ENCODE assay signal across 18 cellular contexts in genomic region chr5:156587012-156587411, GRCh38.
DNase-seq lines count a peak whose midpoint lies in the region; ATAC-seq, FAIRE-seq and TF ChIP-seq lines count a peak whose summit lies in the region.
"Had no signal": no experiment of that assay in that cellular context is flagged by ENCODE, and none has a peak within 500 bp of the region (broad histone marks: within the 10 kb centered on the region; RNA-seq: fewer than 3 reads in every experiment).

No MANE protein-coding gene starts in this region.

- H3K36me3 ChIP-seq in liver (ENCODE audit: control insufficient read depth in 4 of 4, insufficient read depth in 3 of 4, low read depth in 1 of 4, low read length in 3 of 4) (no peaks in the 10 kb centered on the region), HepG2 (replicated peaks in 1 of 2; ENCODE audit: control insufficient read depth in 1 of 2, insufficient read depth in 2 of 2, low read length in 2 of 2) (no peaks in the 10 kb centered on the region), esophagus squamous epithelium (no peaks in the 10 kb centered on the region), psoas muscle (ENCODE audit: insufficient read depth in 1 of 2, low read depth in 1 of 2) (peaks cover 0 to 22% of the 10 kb centered on the region in 2 donors)
- H3K36me3 ChIP-seq: BLaER1 treated with 17β-estradiol and CSF1 and Interleukin-3, amounts not matched to agents 10 nM and 100 nM had no signal

- no peak overlapping the region for H3K4me3 Mint-ChIP-seq in type B pancreatic cell
- H3K4me3 Mint-ChIP-seq: CD8-positive, alpha-beta T cell had no signal

- no peak overlapping the region for H3K27ac Mint-ChIP-seq in type B pancreatic cell
- H3K27ac Mint-ChIP-seq: CD8-positive, alpha-beta T cell had no signal

- no peak for TF ChIP-seq CTCF in liver (IDR thresholded peaks at IDR 0.05; ENCODE audit: low read depth, low read length, missing input control)
- no peak for TF ChIP-seq CTCF in HepG2 (CRISPR knock-in tag; IDR thresholded peaks at IDR 0.05)
- TF ChIP-seq CTCF in esophagus squamous epithelium (IDR thresholded peaks at IDR 0.05): no peak
- no peak for TF ChIP-seq CTCF in psoas muscle (IDR thresholded peaks at IDR 0.05)
- no peak for TF ChIP-seq CTCF in type B pancreatic cell (conservative IDR thresholded peaks at IDR 0.05)

- H2AFZ ChIP-seq in HepG2 (ENCODE audit: low read length): no peak overlapping the region

- ATAC-seq in HepG2: no peak
- no peak for ATAC-seq in psoas muscle
- ATAC-seq in stimulated activated naive CD8-positive, alpha-beta T cell treated with anti-CD3 and anti-CD28 coated beads, Interleukin-15, Interleukin-2, amounts not matched to agents 100 U/mL and 50 U/mL, for 24 hours: no peak
- no peak for ATAC-seq in HG02623 (IDR thresholded peaks at IDR 0.05; ENCODE audit: unreplicated experiment)
- ATAC-seq: CD8-positive, alpha-beta T cell; GM12878 had no signal

- no peak overlapping the region for H3K4me2 ChIP-seq in HepG2 (ENCODE audit: low read depth, low read length)
- H3K4me2 ChIP-seq: BLaER1 treated with 17β-estradiol and CSF1 and Interleukin-3, amounts not matched to agents 10 nM and 100 nM had no signal

- TF ChIP-seq RAD21 in liver (IDR thresholded peaks at IDR 0.05) (peak; percentile 25 to 65), HepG2 (CRISPR knock-in tag; IDR thresholded peaks at IDR 0.05) (no peak)

- intact Hi-C loops in HepG2 (cut with micrococcal nuclease; ENCODE audit: unreplicated experiment): no loop called here
- intact Hi-C loops in esophagus squamous epithelium (cut with DNase I): no loop called here
- intact Hi-C loops in psoas muscle (cut with DNase I): no loop called here

- H3K9me3 Mint-ChIP-seq in type B pancreatic cell: no peaks in the 10 kb centered on the region
- H3K9me3 Mint-ChIP-seq: CD8-positive, alpha-beta T cell had no signal

- DNase-seq in HepG2 (ENCODE audit: low spot score) (no peak), esophagus squamous epithelium (lab: John Stamatoyannopoulos, UW) (no peak), psoas muscle (no peak), type B pancreatic cell (ENCODE audit: extremely low spot score, unreplicated experiment) (no peak), NCI-H774 (lab: John Stamatoyannopoulos, UW) (no peak)
- no peak for DNase-seq in stimulated activated naive CD8-positive, alpha-beta T cell treated with anti-CD3 and anti-CD28 coated beads, Interleukin-15, Interleukin-2, amounts not matched to agents 100 U/mL and 50 U/mL, for 24 hours
- DNase-seq: Calu3; CD8-positive, alpha-beta T cell; KBM-7; NCI-H1417; NCI-H187 treated with DMSO at 0.1 percent for 48 hours; NCI-H2227 treated with DMSO at 0.1 percent for 48 hours; NCI-H510A treated with DMSO at 0.1 percent for 48 hours had no signal

- H3K27me3 Mint-ChIP-seq in type B pancreatic cell: peaks cover 4% of the 10 kb centered on the region

- H3K4me1 ChIP-seq in liver (ENCODE audit: control insufficient read depth in 4 of 4, insufficient read depth in 4 of 4, low read length in 3 of 4) (peaks cover 3 to 31% (median 25%) of the 10 kb centered on the region in 4 donors), HepG2 (ENCODE audit: insufficient read depth, low read length) (no peaks in the 10 kb centered on the region), esophagus squamous epithelium (no peaks in the 10 kb centered on the region), psoas muscle (peaks cover 15% of the 10 kb centered on the region)
- H3K4me1 ChIP-seq: BLaER1 treated with 17β-estradiol and CSF1 and Interleukin-3, amounts not matched to agents 10 nM and 100 nM had no signal

- no peaks in the 10 kb centered on the region for H3K79me2 ChIP-seq in HepG2 (ENCODE audit: insufficient read depth, low read length)

- 14% methylated on average over 2 of the region's 2 CpGs for WGBS in liver
- WGBS in HepG2 (ENCODE audit: low lambda C conversion rate): 5% methylated on average over 2 of the region's 2 CpGs
- WGBS in esophagus squamous epithelium, 2 donors: 6 to 38% methylated on average over 2 of the region's 2 CpGs
- WGBS in psoas muscle, 3 donors: 3 to 32% (median 11%) methylated on average over 2 of the region's 2 CpGs

- no peaks in the 10 kb centered on the region for H3K9me3 ChIP-seq in liver (ENCODE audit: control insufficient read depth in 4 of 4, low read length in 3 of 4)
- no peaks in the 10 kb centered on the region for H3K9me3 ChIP-seq in HepG2 (ENCODE audit: low read length)
- H3K9me3 ChIP-seq in esophagus squamous epithelium: no peaks in the 10 kb centered on the region
- no peaks in the 10 kb centered on the region for H3K9me3 ChIP-seq in psoas muscle

- POLR2A ChIA-PET in HepG2 (lab: Yijun Ruan, JAX): no interaction called here

- no peaks in the 10 kb centered on the region for H4K20me1 ChIP-seq in HepG2 (ENCODE audit: insufficient read depth, low read length)
- H4K20me1 ChIP-seq: BLaER1 treated with 17β-estradiol and CSF1 and Interleukin-3, amounts not matched to agents 10 nM and 100 nM had no signal

- TF ChIP-seq POLR2A in HepG2 (IDR thresholded peaks at IDR 0.05; ENCODE audit: insufficient read depth in 1 of 2, low read depth in 2 of 2, low read length in 2 of 2): no peak
- TF ChIP-seq POLR2A in esophagus squamous epithelium (IDR thresholded peaks at IDR 0.05): no peak

- in situ Hi-C loops in HepG2 (cut with HindIII; ENCODE audit: extremely low pct_ligation_motif_present, low pct_unique_long_range_greater_than_20kb): no loop called here

- H3K4me3 ChIP-seq in liver (ENCODE audit: low read depth in 1 of 3, low read length in 3 of 3) (no peak overlapping the region), HepG2 (replicated peaks in 1 of 3; ENCODE audit: insufficient read depth in 1 of 3, low read depth in 2 of 3, low read length in 3 of 3) (no peak overlapping the region), esophagus squamous epithelium (no peak overlapping the region), psoas muscle (no peak overlapping the region)
- H3K4me3 ChIP-seq: BLaER1 treated with 17β-estradiol and CSF1 and Interleukin-3, amounts not matched to agents 10 nM and 100 nM; GM12878 had no signal

- H3K9ac ChIP-seq in liver (ENCODE audit: low read depth in 1 of 2, low read length in 2 of 2) (no peak overlapping the region), HepG2 (ENCODE audit: insufficient read depth, low read depth, low read length) (no peak overlapping the region)
- H3K9ac ChIP-seq: BLaER1 treated with 17β-estradiol and CSF1 and Interleukin-3, amounts not matched to agents 10 nM and 100 nM had no signal

- H3K4me1 Mint-ChIP-seq in type B pancreatic cell (ENCODE audit: unreplicated experiment): peaks cover 4% of the 10 kb centered on the region

- CTCF ChIA-PET in HepG2 (lab: Yijun Ruan, JAX; ENCODE audit: low intra/inter-chr PET ratio, low total read pairs): no interaction called here

- H3K27ac ChIP-seq in liver (ENCODE audit: low read depth in 1 of 2, low read length in 2 of 2): peak overlapping the region in 1 of 2 donors; percentile 46
- no peak overlapping the region for H3K27ac ChIP-seq in HepG2 (ENCODE audit: extremely low read length, insufficient read depth, low read length)
- peak overlapping the region in 3 of 4 donors; percentile 38 to 62 (median 43) for H3K27ac ChIP-seq in esophagus squamous epithelium
- H3K27ac ChIP-seq in psoas muscle: peak overlapping the region; percentile 6
- H3K27ac ChIP-seq: BLaER1 treated with 17β-estradiol and CSF1 and Interleukin-3, amounts not matched to agents 10 nM and 100 nM had no signal

- no peaks in the 10 kb centered on the region for H3K27me3 ChIP-seq in liver (ENCODE audit: control insufficient read depth in 4 of 4, insufficient read depth in 4 of 4, low read length in 3 of 4)
- H3K27me3 ChIP-seq in HepG2 (ENCODE audit: control insufficient read depth in 1 of 2, insufficient read depth in 2 of 2, low read length in 2 of 2): no peaks in the 10 kb centered on the region
- H3K27me3 ChIP-seq in esophagus squamous epithelium: no peaks in the 10 kb centered on the region
- no peaks in the 10 kb centered on the region for H3K27me3 ChIP-seq in psoas muscle (ENCODE audit: insufficient read depth in 3 of 3, low read length in 2 of 3)
- H3K27me3 ChIP-seq: BLaER1 treated with 17β-estradiol and CSF1 and Interleukin-3, amounts not matched to agents 10 nM and 100 nM had no signal

- H3K36me3 Mint-ChIP-seq in type B pancreatic cell: no peaks in the 10 kb centered on the region
- H3K36me3 Mint-ChIP-seq: CD8-positive, alpha-beta T cell had no signal

- TF ChIP-seq EP300 in HepG2 (IDR thresholded peaks at IDR 0.05; ENCODE audit: low read depth in 2 of 2, low read length in 2 of 2) (no peak), HepG2 (CRISPR knock-in tag; IDR thresholded peaks at IDR 0.05; ENCODE audit: borderline replicate concordance) (no peak)

- no peak for FAIRE-seq in HepG2 (lab: Jason Lieb, UNC)
- FAIRE-seq: GM12878, H1 had no signal

- BruUV-seq in HepG2 (replicated peaks; lab: Mats Ljungman, UMichigan): no TSS peak

TF ChIP-seq in liver, 16 proteins besides CTCF, POLR2A, EP300 and RAD21 (continues in another document):
- no peak for TF ChIP-seq TAF1 (conservative IDR thresholded peaks at IDR 0.05)

TF ChIP-seq in HepG2, 621 proteins besides CTCF, POLR2A, EP300 and RAD21:
- no peak for TF ChIP-seq IRX3 (CRISPR knock-in tag; IDR thresholded peaks at IDR 0.05; ENCODE audit: borderline replicate concordance, low read depth)
- TF ChIP-seq ZNF235 (CRISPR knock-in tag; IDR thresholded peaks at IDR 0.05; ENCODE audit: borderline replicate concordance): no peak
- TF ChIP-seq SIX1 (CRISPR knock-in tag; IDR thresholded peaks at IDR 0.05; ENCODE audit: borderline replicate concordance): no peak
- no peak for TF ChIP-seq LCORL (IDR thresholded peaks at IDR 0.05)
- no peak for TF ChIP-seq LCORL (CRISPR knock-in tag; IDR thresholded peaks at IDR 0.05)
- TF ChIP-seq BORCS8-MEF2B (CRISPR knock-in tag; IDR thresholded peaks at IDR 0.05): no peak
- TF ChIP-seq BRD4 (CRISPR knock-in tag; IDR thresholded peaks at IDR 0.05): no peak
TF ChIP-seq in HepG2: peak in this region for 0.
